ENCODE assay signal across 25 cellular contexts in genomic region chr16:4137438-4137837, GRCh38.
"Had no signal": no experiment of that assay in that cellular context is flagged by ENCODE, and none has a peak within 500 bp of the region (broad histone marks: within the 10 kb centered on the region; RNA-seq: fewer than 3 reads in every experiment).

No MANE protein-coding gene starts in this region.

- FAIRE-seq: frontal cortex, pancreas, TTC549 had no signal

- H3K4me3 ChIP-seq: adrenal gland, ascending aorta, left lung, lung, pancreas, thoracic aorta had no signal

- H3K9me3 Mint-ChIP-seq: activated naive CD4-positive, alpha-beta T cell treated with anti-CD3 and anti-CD28 coated beads for 36 hours; activated T-cell treated with anti-CD3 and anti-CD28 coated beads, Interleukin-2, amount 50 U/mL, for 4 hours; natural killer cell had no signal

- H3K4me3 Mint-ChIP-seq: activated naive CD4-positive, alpha-beta T cell treated with anti-CD3 and anti-CD28 coated beads for 36 hours; activated T-cell treated with anti-CD3 and anti-CD28 coated beads, Interleukin-2, amount 50 U/mL, for 4 hours; natural killer cell; T-helper 2 cell treated with Interferon-gamma antibody and Interleukin-4, amounts not matched to agents 5 μg/mL and 100 μg/mL, for 36 hours had no signal

- H3K9me3 ChIP-seq: adrenal gland, ascending aorta, pancreas, thoracic aorta had no signal

- H3K36me3 Mint-ChIP-seq: natural killer cell had no signal

- H3K36me3 ChIP-seq: adrenal gland, ascending aorta, brain microvascular endothelial cell, left lung, pancreas, thoracic aorta, WERI-Rb-1 had no signal

- H3K27me3 ChIP-seq: adrenal gland, ascending aorta, brain microvascular endothelial cell, left lung, pancreas had no signal

- H3K4me1 ChIP-seq: adrenal gland, ascending aorta, left lung, pancreas had no signal

- H3K27ac ChIP-seq: adrenal gland, ascending aorta, brain microvascular endothelial cell, thoracic aorta, WERI-Rb-1 had no signal

- ATAC-seq: activated T-cell treated with anti-CD3 and anti-CD28 coated beads, Interleukin-2, amount 50 U/mL, for 4 hours; esophagus mucosa; left lung; natural killer cell; right cardiac atrium had no signal

- H3K27ac Mint-ChIP-seq: natural killer cell; T-helper 2 cell treated with Interferon-gamma antibody and Interleukin-4, amounts not matched to agents 5 μg/mL and 100 μg/mL, for 36 hours had no signal

- DNase-seq: activated CD4-positive, CD25-positive, alpha-beta regulatory T cell treated with anti-CD3 and anti-CD28 coated beads, Interleukin-2, amount 50 U/mL, for 72 hours; activated CD8-positive, alpha-beta memory T cell treated with anti-CD3 and anti-CD28 coated beads, Interleukin-2, amount 50 U/mL, for 48 hours; activated naive CD4-positive, alpha-beta T cell treated with anti-CD3 and anti-CD28 coated beads for 36 hours; activated T-cell treated with anti-CD3 and anti-CD28 coated beads, Interleukin-2, amount 50 U/mL, for 4 hours; adrenal gland; brain microvascular endothelial cell; central memory CD4-positive, alpha-beta T cell; dermis blood vessel endothelial cell; effector CD8-positive, alpha-beta T cell; hippocampal formation; kidney glomerular epithelial cell; left lung; natural killer cell; pancreas; right cardiac atrium; stimulated activated CD4-positive, alpha-beta T cell treated with anti-CD3 and anti-CD28 coated beads, Interleukin-4, amount 100 ng/mL, for 24 hours; stimulated activated naive CD4-positive, alpha-beta T cell treated with Interleukin-2 at 50 U/mL for 16 hours; WERI-Rb-1 had no signal
